ENCODE assay signal across 9 cellular contexts in genomic region chr16:84194470-84195200, GRCh38.
A peak's percentile ranks its signal among the peaks of the same experiment; 100 is the strongest.
DNase-seq lines count a peak whose midpoint lies in the region; ATAC-seq and TF ChIP-seq lines count a peak whose summit lies in the region.
"Had no signal": no experiment of that assay in that cellular context is flagged by ENCODE, and none has a peak within 500 bp of the region (broad histone marks: within the 10 kb centered on the region; RNA-seq: fewer than 3 reads in every experiment).

No MANE protein-coding gene starts in this region.

- no peak overlapping the region for H3K4me3 ChIP-seq in DND-41 (ENCODE audit: low read depth in 1 of 2, low read length in 2 of 2)

- peak; percentile 58 for DNase-seq in DND-41
- peak; percentile 48 for DNase-seq in activated CD4-positive, CD25-positive, alpha-beta regulatory T cell treated with anti-CD3 and anti-CD28 coated beads, Interleukin-2, amount 50 U/mL, for 72 hours
- DNase-seq in left kidney (ENCODE audit: low read depth, low spot score), result peak; percentile 49
- DNase-seq in nucleus accumbens (lab: John Stamatoyannopoulos, UW), result no peak
- no peak for DNase-seq in iPS-NIHi7 (ENCODE audit: extremely low spot score)
- no peak for DNase-seq in SHP77 treated with DMSO at 0.1 percent for 48 hours (lab: John Stamatoyannopoulos, UW)
- DNase-seq in NCI-H1694 treated with DMSO at 0.1 percent for 48 hours (lab: John Stamatoyannopoulos, UW), result no peak

- ATAC-seq in DND-41 (ENCODE audit: insufficient read depth, low read depth) (peak; percentile 49), HG03064 (IDR thresholded peaks at IDR 0.05; ENCODE audit: low read depth, unreplicated experiment) (peak; percentile 61)
- ATAC-seq: WTC11 had no signal

- peaks cover 8% of the 10 kb centered on the region; the same call in 1 of the 2 replicates for H4K20me1 ChIP-seq in DND-41 (ENCODE audit: insufficient read depth, low read length)

- H3K27me3 ChIP-seq in DND-41 (ENCODE audit: insufficient read depth, low read length, poor library complexity), result no peaks in the 10 kb centered on the region

- H3K27ac ChIP-seq in DND-41 (ENCODE audit: low read length), result no peak overlapping the region

- no peak overlapping the region for H3K9ac ChIP-seq in DND-41 (ENCODE audit: low read depth, low read length)

- peaks cover 26% of the 10 kb centered on the region for H3K4me1 ChIP-seq in DND-41 (ENCODE audit: insufficient read depth, low read length)

- peak; percentile 37 for TF ChIP-seq CTCF in DND-41 (IDR thresholded peaks at IDR 0.05; ENCODE audit: borderline replicate concordance, extremely low read depth, low read length, poor library complexity, severe bottlenecking)

- no peaks in the 10 kb centered on the region for H3K36me3 ChIP-seq in DND-41 (ENCODE audit: insufficient read depth, low read length)

- no peak overlapping the region for H2AFZ ChIP-seq in DND-41 (ENCODE audit: low read depth, low read length)

- no peaks in the 10 kb centered on the region for H3K9me3 ChIP-seq in DND-41 (ENCODE audit: insufficient read depth, low read length, severe bottlenecking)

- peak overlapping the region; percentile 36 for H3K4me2 ChIP-seq in DND-41 (ENCODE audit: insufficient read depth, low read length)

- no peaks in the 10 kb centered on the region for H3K79me2 ChIP-seq in DND-41 (ENCODE audit: insufficient read depth, low read length)

Comparison
In these comparisons a context has a peak if more than half of its experiments do, and no peak if none do; other contexts are left out.
1. DNase-seq: peak in DND-41 (single experiment), activated CD4-positive, CD25-positive, alpha-beta regulatory T cell treated with anti-CD3 and anti-CD28 coated beads, Interleukin-2, amount 50 U/mL, for 72 hours (single experiment) and left kidney (single experiment); none in nucleus accumbens (0 of 56), iPS-NIHi7 (single experiment), SHP77 treated with DMSO at 0.1 percent for 48 hours (single experiment) and NCI-H1694 treated with DMSO at 0.1 percent for 48 hours (single experiment).